ENCODE assay signal across 12 cellular contexts in genomic region chr17:17725853-17726720, GRCh38. TPM values are rescaled to one million over a fixed set of nuclear protein-coding genes. Genes with fewer than 3 reads are reported as not detected.
DNase-seq lines count a peak whose midpoint lies in the region; ATAC-seq and TF ChIP-seq lines count a peak whose summit lies in the region.
"Had no signal": no experiment of that assay in that cellular context is flagged by ENCODE, and none has a peak within 500 bp of the region (broad histone marks: within the 10 kb centered on the region; RNA-seq: fewer than 3 reads in every experiment).

No MANE protein-coding gene starts in this region.

- H3K79me2 ChIP-seq in osteoblast (ENCODE audit: insufficient read depth, low read length) = peaks cover 75% of the 10 kb centered on the region

- no TSS peak for BruUV-seq in Caco-2 (replicated peaks; lab: Mats Ljungman, UMichigan)

- no peak overlapping the region for H3K4me2 ChIP-seq in osteoblast (ENCODE audit: insufficient read depth, low read length)

- TF ChIP-seq CTCF in Caco-2 (IDR thresholded peaks at IDR 0.05; ENCODE audit: insufficient read depth in 1 of 2, low read depth in 1 of 2, low read length in 1 of 2, severe bottlenecking in 1 of 2, unreplicated experiment in 1 of 2) = no peak
- TF ChIP-seq CTCF in esophagus muscularis mucosa (IDR thresholded peaks at IDR 0.05) = no peak
- TF ChIP-seq CTCF in osteoblast (IDR thresholded peaks at IDR 0.05; ENCODE audit: extremely low read depth, low read depth, low read length) = no peak

- TF ChIP-seq EP300 in esophagus muscularis mucosa (IDR thresholded peaks at IDR 0.05) = no peak

- DNase-seq in Caco-2 = no peak
- DNase-seq in NOMO-1 (lab: John Stamatoyannopoulos, UW; ENCODE audit: unreplicated experiment in 2 of 2) = peak; percentile 22 to 34
- no peak for DNase-seq in esophagus muscularis mucosa (ENCODE audit: extremely low spot score)
- DNase-seq in osteoblast (ENCODE audit: insufficient read length, low spot score, missing footprints) = peak; percentile 90
- no peak for DNase-seq in hepatic stellate cell (ENCODE audit: low spot score)
- DNase-seq in activated gamma-delta T cell treated with Interleukin-2 at 50 U/mL for 16 hours = no peak
- DNase-seq in AG20443 (ENCODE audit: low spot score) = no peak
- DNase-seq: DND-41, NCI-H774 had no signal

- intact Hi-C loops in Caco-2 (cut with micrococcal nuclease; ENCODE audit: unreplicated experiment) = loop anchor here (10.0 kb wide), 1 partner anchor 129 kb away; no protein-coding TSS in a partner anchor
- intact Hi-C loops in esophagus muscularis mucosa (cut with DNase I) = no loop called here

- H3K4me3 Mint-ChIP-seq in Caco-2 (ENCODE audit: unreplicated experiment) = no peak overlapping the region

- POLR2A ChIA-PET in Caco-2 (lab: Charles Lee) = no interaction called here

- WGBS in esophagus muscularis mucosa = 59% methylated on average over 6 of the region's 9 CpGs

- peaks cover 80% of the 10 kb centered on the region for H4K20me1 ChIP-seq in osteoblast (ENCODE audit: insufficient read depth, low read length)

- H3K36me3 ChIP-seq in Caco-2 (ENCODE audit: control insufficient read depth, insufficient read depth, low read length) (no peaks in the 10 kb centered on the region; the same call in 1 of the 2 replicates), esophagus muscularis mucosa (peaks cover 0 to 7% (median 0%) of the 10 kb centered on the region in 4 donors), osteoblast (ENCODE audit: insufficient read depth, low read length) (no peaks in the 10 kb centered on the region)

- peak overlapping the region; percentile 80 to 85 (median 82) for H3K27ac ChIP-seq in esophagus muscularis mucosa (replicated peaks in 1 of 4)
- H3K27ac ChIP-seq in osteoblast (ENCODE audit: low read depth, low read length) = peak overlapping the region; percentile 23
- H3K27ac ChIP-seq: VCaP had no signal

- no peak overlapping the region for H2AFZ ChIP-seq in osteoblast (ENCODE audit: low read length)

- H3K9me3 ChIP-seq in Caco-2 (no peaks in the 10 kb centered on the region), esophagus muscularis mucosa (no peaks in the 10 kb centered on the region), osteoblast (ENCODE audit: low read depth, low read length) (no peaks in the 10 kb centered on the region)

- no peak for ATAC-seq in GM21390 (IDR thresholded peaks at IDR 0.05; ENCODE audit: unreplicated experiment)
- ATAC-seq: K562 had no signal

- no peaks in the 10 kb centered on the region for H3K4me1 ChIP-seq in Caco-2
- H3K4me1 ChIP-seq in esophagus muscularis mucosa = peaks cover 46 to 94% (median 85%) of the 10 kb centered on the region in 4 donors
- peaks cover 17% of the 10 kb centered on the region for H3K4me1 ChIP-seq in osteoblast (ENCODE audit: insufficient read depth, low read length)

- no peak for TF ChIP-seq POLR2A in esophagus muscularis mucosa (IDR thresholded peaks at IDR 0.05; ENCODE audit: low read depth)

- CTCF ChIA-PET in Caco-2 (lab: Charles Lee) = no interaction called here

- H3K27ac Mint-ChIP-seq in Caco-2 (ENCODE audit: unreplicated experiment) = peak overlapping the region; percentile 74

- H3K4me3 ChIP-seq in Caco-2 (ENCODE audit: low read depth, low read length) = no peak overlapping the region
- no peak overlapping the region for H3K4me3 ChIP-seq in esophagus muscularis mucosa
- H3K4me3 ChIP-seq in osteoblast (ENCODE audit: insufficient read depth, low read length) = no peak overlapping the region
- H3K4me3 ChIP-seq: K562 had no signal

- H3K27me3 ChIP-seq in Caco-2 (replicated peaks; ENCODE audit: control insufficient read depth, insufficient read depth, low read length) = no peaks in the 10 kb centered on the region
- no peaks in the 10 kb centered on the region for H3K27me3 ChIP-seq in esophagus muscularis mucosa
- H3K27me3 ChIP-seq in osteoblast (ENCODE audit: insufficient read depth, low read length) = no peaks in the 10 kb centered on the region

- H3K27me3 Mint-ChIP-seq in Caco-2 (ENCODE audit: insufficient read depth, unreplicated experiment) = no peaks in the 10 kb centered on the region

- H3K36me3 Mint-ChIP-seq in Caco-2 (ENCODE audit: insufficient read depth, unreplicated experiment) = peaks cover 30% of the 10 kb centered on the region

- H3K9me3 Mint-ChIP-seq in Caco-2 (ENCODE audit: unreplicated experiment) = no peaks in the 10 kb centered on the region

- peaks cover 13% of the 10 kb centered on the region for H3K4me1 Mint-ChIP-seq in Caco-2 (ENCODE audit: low read depth, unreplicated experiment)

RNA-seq across cellular contexts. Expression of gene RAI1, which starts 44.8 kb away (rescaled TPM):
- total RNA-seq in Caco-2 (2022) (44.3 and 46.7 TPM in 2 replicates), esophagus muscularis mucosa (10 to 100 TPM; 18.7 to 41.3 (median 28.3) TPM), osteoblast (14.4 and 15.6 TPM in 2 replicates)

Comparison
In these comparisons a context has a peak if more than half of its experiments do, and no peak if none do; other contexts are left out.
1. DNase-seq: peak in NOMO-1 (2 of 2) and osteoblast (single experiment); none in Caco-2 (0 of 2), esophagus muscularis mucosa (single experiment), hepatic stellate cell (single experiment), activated gamma-delta T cell treated with Interleukin-2 at 50 U/mL for 16 hours (single experiment) and AG20443 (single experiment).